In genomic region chr2:39435974-39436591, GRCh38 we compare ENCODE assay signal across 8 cellular contexts. TPM values are rescaled to one million over a fixed set of nuclear protein-coding genes. Genes with fewer than 3 reads are reported as not detected.
DNase-seq lines count a peak whose midpoint lies in the region; ATAC-seq and TF ChIP-seq lines count a peak whose summit lies in the region.

No MANE protein-coding gene starts in this region.

- H3K23ac ChIP-seq in neuronal stem cell (ENCODE audit: low read depth, low read length, poor library complexity) = no peak overlapping the region

- H3K27ac ChIP-seq in DOHH2 (ENCODE audit: low read depth, low read length) (no peak overlapping the region), foreskin keratinocyte (peak overlapping the region; percentile 96), neuronal stem cell (replicated peaks; ENCODE audit: low read length) (peak overlapping the region; percentile 84)

- H4K8ac ChIP-seq in neuronal stem cell (ENCODE audit: low read depth, low read length) = no peak overlapping the region

- H3K4me2 ChIP-seq in DOHH2 (ENCODE audit: low read length) = peak overlapping the region; percentile 83
- peak overlapping the region; percentile 63 for H3K4me2 ChIP-seq in neuronal stem cell (ENCODE audit: insufficient read depth, low read length, poor library complexity, severe bottlenecking)

- peak overlapping the region; percentile 97 for H3K9ac ChIP-seq in neuronal stem cell (ENCODE audit: low read depth, low read length, poor library complexity)

- peak overlapping the region; percentile 97 for H3K18ac ChIP-seq in neuronal stem cell (ENCODE audit: low read length)

- H2AFZ ChIP-seq in neuronal stem cell (ENCODE audit: low read length) = peak overlapping the region; percentile 90

- H3K79me2 ChIP-seq in DOHH2 (ENCODE audit: control insufficient read depth, low read length) = peaks cover 55% of the 10 kb centered on the region

- no peak overlapping the region for H3K14ac ChIP-seq in neuronal stem cell (ENCODE audit: low read length)

- peaks cover 17% of the 10 kb centered on the region for H3F3A ChIP-seq in DOHH2 (ENCODE audit: control insufficient read depth, insufficient read depth)

- no peak overlapping the region for H2BK120ac ChIP-seq in neuronal stem cell (ENCODE audit: low read depth, low read length)

- H2BK15ac ChIP-seq in neuronal stem cell (ENCODE audit: low read length) = no peak overlapping the region

- H3K4ac ChIP-seq in neuronal stem cell (ENCODE audit: low read length) = no peak overlapping the region

- H2AK5ac ChIP-seq in neuronal stem cell (ENCODE audit: low read depth, low read length) = no peak overlapping the region

- DNase-seq in foreskin keratinocyte = peak in 1 of 2 donors; percentile 24
- DNase-seq in neuronal stem cell (ENCODE audit: low spot score) = no peak
- no peak for DNase-seq in stimulated activated CD8-positive, alpha-beta memory T cell treated with anti-CD3 and anti-CD28 coated beads, Interleukin-4, amount 100 ng/mL, for 48 hours
- DNase-seq in GF-D8 (lab: John Stamatoyannopoulos, UW) = no peak

- H2BK12ac ChIP-seq in neuronal stem cell (ENCODE audit: low read length) = no peak overlapping the region

- H3K36me3 ChIP-seq in DOHH2 (ENCODE audit: control insufficient read depth, low read length) = peaks cover 3% of the 10 kb centered on the region; the same call in 1 of the 2 replicates
- H3K36me3 ChIP-seq in neuronal stem cell (replicated peaks in 1 of 2; ENCODE audit: control insufficient read depth in 2 of 2, insufficient read depth in 2 of 2, low read length in 2 of 2) = peaks cover 0 to 20% of the 10 kb centered on the region in 2 donors

- no peaks in the 10 kb centered on the region for H3K9me2 ChIP-seq in DOHH2 (replicated peaks; ENCODE audit: control insufficient read depth, low read length)

- no peak overlapping the region for H2BK5ac ChIP-seq in neuronal stem cell (ENCODE audit: low read length)

- H4K91ac ChIP-seq in neuronal stem cell (ENCODE audit: low read depth, low read length, poor library complexity) = no peak overlapping the region

- H3K4me3 ChIP-seq in DOHH2 (ENCODE audit: low read length) = peak overlapping the region; percentile 88
- peak overlapping the region; percentile 94 for H3K4me3 ChIP-seq in WI38 (ENCODE audit: low read depth, low read length)
- H3K4me3 ChIP-seq in neuronal stem cell (ENCODE audit: low read length in 2 of 2) = peak overlapping the region; percentile 80 to 92

- peaks cover 4% of the 10 kb centered on the region; the same call in 1 of the 2 replicates for H4K20me1 ChIP-seq in DOHH2 (ENCODE audit: control insufficient read depth, insufficient read depth, low read depth, low read length)

- TF ChIP-seq CTCF in DOHH2 (IDR thresholded peaks at IDR 0.05; ENCODE audit: low read depth, low read length, poor library complexity, severe bottlenecking) (no peak), WI38 (IDR thresholded peaks at IDR 0.05; ENCODE audit: low read depth, low read length) (no peak), foreskin keratinocyte (conservative IDR thresholded peaks at IDR 0.05) (no peak)

- H3K9me3 ChIP-seq in DOHH2 (ENCODE audit: control insufficient read depth, insufficient read depth, low read length) = no peaks in the 10 kb centered on the region
- H3K9me3 ChIP-seq in neuronal stem cell (replicated peaks in 1 of 2; ENCODE audit: control insufficient read depth in 2 of 2, insufficient read depth in 1 of 2, low read depth in 1 of 2, low read length in 2 of 2) = peaks cover 0 to 18% of the 10 kb centered on the region in 2 donors

- no CpG with 5 or more reads among the region's 16 CpGs for WGBS in neuronal stem cell (ENCODE audit: extremely low coverage in 2 of 2, insufficient read length in 2 of 2, insufficient replicate concordance in 1 of 2), 2 donors

- H3K27me3 ChIP-seq in DOHH2 (ENCODE audit: control insufficient read depth, low read length) = peaks cover 8% of the 10 kb centered on the region
- no peaks in the 10 kb centered on the region for H3K27me3 ChIP-seq in foreskin keratinocyte
- H3K27me3 ChIP-seq in neuronal stem cell (ENCODE audit: control insufficient read depth in 3 of 3, insufficient read depth in 3 of 3, low read depth in 1 of 3, low read length in 3 of 3) = no peaks in the 10 kb centered on the region

- peaks cover 35% of the 10 kb centered on the region for H3K4me1 ChIP-seq in DOHH2 (ENCODE audit: control insufficient read depth, low read length)
- peaks cover 36% of the 10 kb centered on the region for H3K4me1 ChIP-seq in foreskin keratinocyte
- H3K4me1 ChIP-seq in neuronal stem cell (ENCODE audit: control insufficient read depth in 2 of 2, insufficient read depth in 1 of 2, low read depth in 1 of 2, low read length in 2 of 2) = peaks cover 9 to 19% of the 10 kb centered on the region in 2 donors

- no peaks in the 10 kb centered on the region for H3K79me1 ChIP-seq in neuronal stem cell (ENCODE audit: low read depth, low read length)

- ATAC-seq in HG02623 (IDR thresholded peaks at IDR 0.05; ENCODE audit: unreplicated experiment) (peak; percentile 7), foreskin keratinocyte (no peak), HG02678 (IDR thresholded peaks at IDR 0.05; ENCODE audit: unreplicated experiment) (no peak)

RNA-seq across cellular contexts. Expression of gene MAP4K3, which starts 1.0 kb away (rescaled TPM):
- 16.8 and 17.3 TPM in 2 replicates for total RNA-seq in foreskin keratinocyte
- polyA plus RNA-seq in foreskin keratinocyte = 3.3 and 4.7 TPM in 2 replicates
- 14.8 TPM for polyA plus RNA-seq in neuronal stem cell (2013, experiment 1 of 2)
- 15.6 TPM for polyA plus RNA-seq in neuronal stem cell (2013, experiment 2 of 2)
